21 cellular contexts compared by ENCODE assay signal in genomic region chr10:85979598-85979997, GRCh38.
"Had no signal": no experiment of that assay in that cellular context is flagged by ENCODE, and none has a peak within 500 bp of the region (broad histone marks: within the 10 kb centered on the region; RNA-seq: fewer than 3 reads in every experiment).

No MANE protein-coding gene starts in this region.

- DNase-seq: IMR-90, Karpas-422, KG1, MG63, NCI-H1092, NCI-H1105 treated with DMSO at 0.1 percent for 48 hours, NCI-H1417 treated with DMSO at 0.1 percent for 48 hours, NCI-H146, NCI-H1694 treated with DMSO at 0.1 percent for 48 hours, NCI-H1930, NCI-H2081, NCI-H2107, NCI-H2227 treated with DMSO at 0.1 percent for 48 hours, NCI-H524 treated with DMSO at 0.1 percent for 48 hours, NCI-H69, NCI-H774, Right ventricle myocardium superior, RPMI8226, SK-N-SH had no signal

- H3K4me2 ChIP-seq: SK-N-SH had no signal

- H3K9ac ChIP-seq: SK-N-SH had no signal

- ATAC-seq: HepG2 had no signal

- H3K9me3 ChIP-seq: MG63, SK-N-SH had no signal

- H3K36me3 ChIP-seq: MG63 had no signal

- FAIRE-seq: HepG2, RCC 7860 had no signal

- H3K4me3 ChIP-seq: MG63 had no signal
